1 cellular context compared by ENCODE assay signal in genomic region chr7:99036531-99037175, GRCh38.
TF ChIP-seq lines count a peak whose summit lies in the region.

No MANE protein-coding gene starts in this region.

TF ChIP-seq in HepG2, 621 proteins besides CTCF, POLR2A, EP300 and RAD21 (continued from another document):
- TF ChIP-seq KLF6 (CRISPR knock-in tag; IDR thresholded peaks at IDR 0.05): no peak
- TF ChIP-seq SNAPC5 (CRISPR knock-in tag; IDR thresholded peaks at IDR 0.05; ENCODE audit: borderline replicate concordance): no peak
- TF ChIP-seq ZNF784 (CRISPR knock-in tag; IDR thresholded peaks at IDR 0.05; ENCODE audit: borderline replicate concordance): no peak
- TF ChIP-seq, protein P1, sequence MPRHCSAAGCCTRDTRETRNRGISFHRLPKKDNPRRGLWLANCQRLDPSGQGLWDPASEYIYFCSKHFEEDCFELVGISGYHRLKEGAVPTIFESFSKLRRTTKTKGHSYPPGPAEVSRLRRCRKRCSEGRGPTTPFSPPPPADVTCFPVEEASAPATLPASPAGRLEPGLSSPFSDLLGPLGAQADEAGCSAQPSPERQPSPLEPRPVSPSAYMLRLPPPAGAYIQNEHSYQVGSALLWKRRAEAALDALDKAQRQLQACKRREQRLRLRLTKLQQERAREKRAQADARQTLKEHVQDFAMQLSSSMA (CRISPR knock-in tag; IDR thresholded peaks at IDR 0.05): no peak
- TF ChIP-seq, protein P2, sequence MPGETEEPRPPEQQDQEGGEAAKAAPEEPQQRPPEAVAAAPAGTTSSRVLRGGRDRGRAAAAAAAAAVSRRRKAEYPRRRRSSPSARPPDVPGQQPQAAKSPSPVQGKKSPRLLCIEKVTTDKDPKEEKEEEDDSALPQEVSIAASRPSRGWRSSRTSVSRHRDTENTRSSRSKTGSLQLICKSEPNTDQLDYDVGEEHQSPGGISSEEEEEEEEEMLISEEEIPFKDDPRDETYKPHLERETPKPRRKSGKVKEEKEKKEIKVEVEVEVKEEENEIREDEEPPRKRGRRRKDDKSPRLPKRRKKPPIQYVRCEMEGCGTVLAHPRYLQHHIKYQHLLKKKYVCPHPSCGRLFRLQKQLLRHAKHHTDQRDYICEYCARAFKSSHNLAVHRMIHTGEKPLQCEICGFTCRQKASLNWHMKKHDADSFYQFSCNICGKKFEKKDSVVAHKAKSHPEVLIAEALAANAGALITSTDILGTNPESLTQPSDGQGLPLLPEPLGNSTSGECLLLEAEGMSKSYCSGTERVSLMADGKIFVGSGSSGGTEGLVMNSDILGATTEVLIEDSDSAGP (CRISPR knock-in tag; IDR thresholded peaks at IDR 0.05; ENCODE audit: borderline replicate concordance): no peak
- no peak for TF ChIP-seq ZBTB44 (CRISPR knock-in tag; IDR thresholded peaks at IDR 0.05)
